Comparison of ENCODE assay signal across 11 cellular contexts in genomic region chr1:219555802-219556201, GRCh38. TPM values are rescaled to one million over a fixed set of nuclear protein-coding genes. Genes with fewer than 3 reads are reported as not detected.
A peak's percentile ranks its signal among the peaks of the same experiment; 100 is the strongest.
DNase-seq lines count a peak whose midpoint lies in the region; ATAC-seq and TF ChIP-seq lines count a peak whose summit lies in the region.
"Had no signal": no experiment of that assay in that cellular context is flagged by ENCODE, and none has a peak within 500 bp of the region (broad histone marks: within the 10 kb centered on the region; RNA-seq: fewer than 3 reads in every experiment).

No MANE protein-coding gene starts in this region.

- in situ Hi-C loops in GM23248 (cut with MboI): loop anchor here (25.0 kb wide), 1 partner anchor 1019 kb away; no protein-coding TSS in a partner anchor

- peak overlapping the region; percentile 1 for H3K27ac Mint-ChIP-seq in progenitor cell of endocrine pancreas
- no peak overlapping the region for H3K27ac Mint-ChIP-seq in WTC11

- H3K4me1 ChIP-seq in GM23248 (ENCODE audit: insufficient read depth): peaks cover 13% of the 10 kb centered on the region
- H3K4me1 ChIP-seq in SK-N-SH (ENCODE audit: control insufficient read depth in 1 of 2, insufficient read depth in 2 of 2, low read depth in 1 of 2, low read length in 1 of 2): 0 out of 4 replicates have a peak, but pooled peaks cover 0 to 4% of the 10 kb centered on the region in 2 experiments

- H3K9ac ChIP-seq in GM23248 (no peak overlapping the region), SK-N-SH (no peak overlapping the region)

- CTCF ChIA-PET in SK-N-SH (lab: Yijun Ruan, JAX) (interaction anchor here (1.0 to 4.0 kb wide), 2 partner anchors 12 to 17 kb away, joined by 3 to 22 read pairs; no protein-coding TSS in a partner anchor), WTC11 (lab: Charles Lee) (interaction anchor here (1.1 to 1.4 kb wide), 3 partner anchors 12 to 170 kb away, joined by 3 to 8 read pairs (median 3); no protein-coding TSS in a partner anchor), GM10248 (lab: Yijun Ruan, JAX) (interaction anchor here (0.9 to 10.5 kb wide), 4 partner anchors 11 to 90 kb away, joined by 3 to 82 read pairs (median 34); no protein-coding TSS in a partner anchor)

- H3K4me3 Mint-ChIP-seq in progenitor cell of endocrine pancreas (ENCODE audit: low read depth) (no peak overlapping the region), WTC11 (no peak overlapping the region)
- H3K4me3 Mint-ChIP-seq: activated T-cell treated with anti-CD3 and anti-CD28 coated beads, Interleukin-2, amount 50 U/mL, for 4 hours had no signal

- H3K36me3 Mint-ChIP-seq in progenitor cell of endocrine pancreas (ENCODE audit: insufficient read depth) (no peaks in the 10 kb centered on the region), WTC11 (no peaks in the 10 kb centered on the region)

- H3K27me3 ChIP-seq in GM23248 (replicated peaks; ENCODE audit: insufficient read depth) (no peaks in the 10 kb centered on the region; the same call in 1 of the 2 replicates), SK-N-SH (ENCODE audit: insufficient read depth) (no peaks in the 10 kb centered on the region), WERI-Rb-1 (ENCODE audit: insufficient read depth, low read depth, severe bottlenecking) (no peaks in the 10 kb centered on the region)

- ATAC-seq in WTC11: no peak
- ATAC-seq: activated T-cell treated with anti-CD3 and anti-CD28 coated beads, Interleukin-2, amount 50 U/mL, for 4 hours had no signal

- H3K36me3 ChIP-seq in GM23248 (ENCODE audit: low read depth): no peaks in the 10 kb centered on the region
- no peaks in the 10 kb centered on the region for H3K36me3 ChIP-seq in SK-N-SH (replicated peaks in 1 of 2; ENCODE audit: control insufficient read depth in 1 of 2, insufficient read depth in 2 of 2, low read length in 1 of 2)
- H3K36me3 ChIP-seq in WERI-Rb-1: no peaks in the 10 kb centered on the region

- no peak for TF ChIP-seq RAD21 in SK-N-SH (IDR thresholded peaks at IDR 0.05; ENCODE audit: low read length)

- peaks cover 13% of the 10 kb centered on the region for H3K4me1 Mint-ChIP-seq in progenitor cell of endocrine pancreas (ENCODE audit: low read depth)
- H3K4me1 Mint-ChIP-seq in WTC11: peaks cover 21% of the 10 kb centered on the region

- H2AFZ ChIP-seq in GM23248 (0 out of 2 replicates have a peak overlapping the region, but pooled peaks have one; percentile 7), SK-N-SH (ENCODE audit: low read depth) (0 out of 2 replicates have a peak overlapping the region, but pooled peaks have one; percentile 42)

- no peaks in the 10 kb centered on the region for H3K79me2 ChIP-seq in GM23248 (ENCODE audit: insufficient read depth)
- no peaks in the 10 kb centered on the region for H3K79me2 ChIP-seq in SK-N-SH (ENCODE audit: insufficient read depth)

- TF ChIP-seq EP300 in SK-N-SH (IDR thresholded peaks at IDR 0.05; ENCODE audit: borderline replicate concordance in 1 of 2, low read depth in 1 of 2, low read length in 1 of 2): no peak

- no peaks in the 10 kb centered on the region for H4K20me1 ChIP-seq in GM23248 (ENCODE audit: insufficient read depth)
- no peaks in the 10 kb centered on the region for H4K20me1 ChIP-seq in SK-N-SH (ENCODE audit: insufficient read depth)

- no peaks in the 10 kb centered on the region for H3K9me2 ChIP-seq in GM23248 (ENCODE audit: insufficient read depth)
- H3K9me2 ChIP-seq in SK-N-SH: no peaks in the 10 kb centered on the region

- no peak for TF ChIP-seq CTCF in SK-N-SH (IDR thresholded peaks at IDR 0.05)
- TF ChIP-seq CTCF in progenitor cell of endocrine pancreas (IDR thresholded peaks at IDR 0.05; ENCODE audit: unreplicated experiment): no peak
- no peak for TF ChIP-seq CTCF in WERI-Rb-1 (IDR thresholded peaks at IDR 0.05; ENCODE audit: low read depth, low read length)
- TF ChIP-seq CTCF in WTC11 (IDR thresholded peaks at IDR 0.05): no peak
- TF ChIP-seq CTCF in GM10248 (IDR thresholded peaks at IDR 0.05; ENCODE audit: control extremely low read depth, extremely low read depth, low read depth, missing control alignments): no peak

- H3K4me2 ChIP-seq in GM23248 (ENCODE audit: unreplicated experiment): no peak overlapping the region
- no peak overlapping the region for H3K4me2 ChIP-seq in SK-N-SH

- H3K27ac ChIP-seq in GM23248 (peak overlapping the region; percentile 40), SK-N-SH (ENCODE audit: low read depth in 2 of 2, low read length in 1 of 2) (peak overlapping the region in 1 of 2 experiments; percentile 37; a peak in 1 of 4 replicates), WERI-Rb-1 (no peak overlapping the region)

- POLR2A ChIA-PET in SK-N-SH (lab: Yijun Ruan, JAX) (interaction anchor here (0.6 kb wide), 1 partner anchor 672 kb away, joined by 3 read pairs; no protein-coding TSS in a partner anchor), WTC11 (lab: Charles Lee) (no interaction called here), GM10248 (lab: Yijun Ruan, JAX) (no interaction called here)

- WGBS in GM23248 (ENCODE audit: low coverage in 1 of 2, low lambda C conversion rate in 2 of 2, missing lambda C conversion rate in 2 of 2), 2 experiments: 23 to 48% methylated on average over 2 of the region's 2 CpGs
- 87% methylated on average over 2 of the region's 2 CpGs for WGBS in SK-N-SH (ENCODE audit: low lambda C conversion rate)

- H3K4me3 ChIP-seq in GM23248 (no peak overlapping the region), SK-N-SH (ENCODE audit: low read depth in 2 of 2, low read length in 1 of 2) (no peak overlapping the region), WERI-Rb-1 (ENCODE audit: low read depth, low read length) (no peak overlapping the region)

- H3F3A ChIP-seq in GM23248 (ENCODE audit: insufficient read depth) (peaks cover 4% of the 10 kb centered on the region; the same call in 1 of the 2 replicates), SK-N-SH (replicated peaks; ENCODE audit: insufficient read depth) (no peaks in the 10 kb centered on the region)

- H3K9me3 ChIP-seq in GM23248 (ENCODE audit: low read depth) (no peaks in the 10 kb centered on the region), SK-N-SH (no peaks in the 10 kb centered on the region), WERI-Rb-1 (ENCODE audit: severe bottlenecking) (no peaks in the 10 kb centered on the region)

- DNase-seq in GM23248 (peak; percentile 69), SK-N-SH (no peak), fibroblast of peridontal ligament (ENCODE audit: extremely low read depth) (peak; percentile 85), progenitor cell of endocrine pancreas (ENCODE audit: low spot score, unreplicated experiment) (no peak), WERI-Rb-1 (no peak), WTC11 (ENCODE audit: low spot score) (no peak), GM10248 (ENCODE audit: extremely low spot score) (no peak), SW 1271 (lab: John Stamatoyannopoulos, UW) (no peak)
- DNase-seq: activated T-cell treated with anti-CD3 and anti-CD28 coated beads, Interleukin-2, amount 50 U/mL, for 4 hours; MM.1S; small intestine had no signal

- H3K9me3 Mint-ChIP-seq in progenitor cell of endocrine pancreas (ENCODE audit: low read depth) (no peaks in the 10 kb centered on the region), WTC11 (no peaks in the 10 kb centered on the region)
- H3K9me3 Mint-ChIP-seq: activated T-cell treated with anti-CD3 and anti-CD28 coated beads, Interleukin-2, amount 50 U/mL, for 4 hours had no signal

- H3K27me3 Mint-ChIP-seq in progenitor cell of endocrine pancreas: no peaks in the 10 kb centered on the region
- no peaks in the 10 kb centered on the region; the same call in 1 of the 2 replicates for H3K27me3 Mint-ChIP-seq in WTC11 (ENCODE audit: low read depth)

TF ChIP-seq in SK-N-SH, 30 proteins besides CTCF, POLR2A, EP300 and RAD21 (continues in another document):
- TF ChIP-seq TAF1 (IDR thresholded peaks at IDR 0.05; ENCODE audit: borderline replicate concordance, low read depth, low read length): no peak
- no peak for TF ChIP-seq RXRA (IDR thresholded peaks at IDR 0.05; ENCODE audit: borderline replicate concordance, low read depth)
- no peak for TF ChIP-seq EZH2phosphoT487 (IDR thresholded peaks at IDR 0.05; ENCODE audit: borderline replicate concordance, low read depth)
- TF ChIP-seq MEF2A (IDR thresholded peaks at IDR 0.05; ENCODE audit: borderline replicate concordance, low read depth): no peak
- no peak for TF ChIP-seq SIN3A (IDR thresholded peaks at IDR 0.05; ENCODE audit: borderline replicate concordance, low read depth, low read length)
- TF ChIP-seq CHD2 (IDR thresholded peaks at IDR 0.05; ENCODE audit: low read length, partially characterized antibody): no peak
- TF ChIP-seq RFX5 (IDR thresholded peaks at IDR 0.05; ENCODE audit: low read length): no peak

TF ChIP-seq in WTC11, 78 proteins besides CTCF, POLR2A, EP300 and RAD21 (continues in another document):
- no peak for TF ChIP-seq NFE2L1 (CRISPR knock-in tag; IDR thresholded peaks at IDR 0.05)
- no peak for TF ChIP-seq ZMAT4 (CRISPR knock-in tag; IDR thresholded peaks at IDR 0.05)
- no peak for TF ChIP-seq MYBL2 (CRISPR knock-in tag; IDR thresholded peaks at IDR 0.05)
- TF ChIP-seq, protein P1, sequence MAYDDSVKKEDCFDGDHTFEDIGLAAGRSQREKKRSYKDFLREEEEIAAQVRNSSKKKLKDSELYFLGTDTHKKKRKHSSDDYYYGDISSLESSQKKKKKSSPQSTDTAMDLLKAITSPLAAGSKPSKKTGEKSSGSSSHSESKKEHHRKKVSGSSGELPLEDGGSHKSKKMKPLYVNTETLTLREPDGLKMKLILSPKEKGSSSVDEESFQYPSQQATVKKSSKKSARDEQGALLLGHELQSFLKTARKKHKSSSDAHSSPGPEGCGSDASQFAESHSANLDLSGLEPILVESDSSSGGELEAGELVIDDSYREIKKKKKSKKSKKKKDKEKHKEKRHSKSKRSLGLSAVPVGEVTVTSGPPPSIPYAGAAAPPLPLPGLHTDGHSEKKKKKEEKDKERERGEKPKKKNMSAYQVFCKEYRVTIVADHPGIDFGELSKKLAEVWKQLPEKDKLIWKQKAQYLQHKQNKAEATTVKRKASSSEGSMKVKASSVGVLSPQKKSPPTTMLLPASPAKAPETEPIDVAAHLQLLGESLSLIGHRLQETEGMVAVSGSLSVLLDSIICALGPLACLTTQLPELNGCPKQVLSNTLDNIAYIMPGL (CRISPR knock-in tag; IDR thresholded peaks at IDR 0.05): no peak
- TF ChIP-seq SMAD3 (CRISPR knock-in tag; IDR thresholded peaks at IDR 0.05; ENCODE audit: borderline replicate concordance): no peak

RNA-seq across cellular contexts. Expression of gene ZC3H11B, which starts 57.1 kb away (rescaled TPM):
- not detected in 2 replicates for total RNA-seq in GM23248 (2014; rRNA removed; shearing (Covaris generic))
- not detected in 2 replicates for polyA plus RNA-seq in GM23248 (2016; fragmentation: Nextera tagmentation; extraction: Ambion mirVana)
- polyA plus RNA-seq in SK-N-SH (2012; rRNA removed): 0.03 TPM in 1 of 2 replicates, not detected in the other
- polyA plus RNA-seq in SK-N-SH (2012; cell fraction: cytosol; rRNA removed): 0.04 TPM in 2 replicates
- polyA plus RNA-seq in SK-N-SH (2012; cell fraction: nucleus; rRNA removed): 0.05 and 0.27 TPM in 2 replicates
- total RNA-seq in progenitor cell of endocrine pancreas: 0.19 and 0.49 TPM in 2 replicates
- total RNA-seq in WTC11 (2021): 0.28 TPM in 1 of 3 replicates, not detected in the others

Comparison
In these comparisons a context has a peak if more than half of its experiments do, and no peak if none do; other contexts are left out.
1. DNase-seq: peak in GM23248 (single experiment) and fibroblast of peridontal ligament (single experiment); none in SK-N-SH (single experiment), progenitor cell of endocrine pancreas (single experiment), WERI-Rb-1 (single experiment), WTC11 (single experiment), GM10248 (single experiment) and SW 1271 (0 of 2).